Comparison of ENCODE assay signal across 19 cellular contexts in the genomic region with DNA sequence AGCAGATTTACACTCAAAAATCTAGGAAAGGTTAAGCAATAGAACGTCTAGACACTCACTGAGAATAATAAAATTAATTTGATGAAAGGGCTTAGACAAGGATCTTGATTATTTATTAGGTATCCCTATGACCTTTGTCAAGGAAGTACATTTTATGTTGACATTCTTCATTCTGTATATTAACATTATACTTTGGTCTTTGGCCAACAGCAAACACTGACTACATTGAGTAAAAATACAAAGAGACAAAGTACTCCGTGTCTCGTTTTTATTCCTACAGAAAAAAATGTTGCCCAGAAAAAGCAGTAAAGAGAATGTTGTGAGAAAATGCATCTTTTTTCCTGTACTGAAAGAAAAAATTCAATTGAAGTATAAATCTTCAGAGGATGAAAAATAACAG.
DNase-seq lines count a peak whose midpoint lies in the region; ATAC-seq lines count a peak whose summit lies in the region.
"Had no signal": no experiment of that assay in that cellular context is flagged by ENCODE, and none has a peak within 500 bp of the region (broad histone marks: within the 10 kb centered on the region; RNA-seq: fewer than 3 reads in every experiment).

No MANE protein-coding gene starts in this region.

- peak overlapping the region; percentile 39 for H3K9ac ChIP-seq in SK-N-MC (ENCODE audit: insufficient read length)
- H3K9ac ChIP-seq: GM23248 had no signal

- DNase-seq in DMS79 treated with DMSO at 0.1 percent for 48 hours (lab: John Stamatoyannopoulos, UW), result peak; percentile 49
- DNase-seq in DMS79 (lab: John Stamatoyannopoulos, UW), result no peak
- no peak for DNase-seq in SK-N-MC (ENCODE audit: low read depth, low spot score)
- DNase-seq in left kidney (ENCODE audit: low read depth, low spot score), result peak; percentile 41
- DNase-seq in OCI-M1 (lab: John Stamatoyannopoulos, UW), result no peak
- no peak for DNase-seq in MV-4-11 (lab: John Stamatoyannopoulos, UW)
- DNase-seq: CD8-positive, alpha-beta memory T cell; GM23248; KBM-7; NCI-H1105; NCI-H2029; NCI-H2227 treated with DMSO at 0.1 percent for 48 hours; NCI-H510A; NCI-H748 treated with DMSO at 0.1 percent for 48 hours; SIG-M5 had no signal

- peak overlapping the region; percentile 76 for H3K27ac ChIP-seq in SK-N-MC
- H3K27ac ChIP-seq: C4-2B, GM23248 had no signal

- H3K9me3 ChIP-seq in SK-N-MC (ENCODE audit: low read depth, low read length), result no peaks in the 10 kb centered on the region
- H3K9me3 ChIP-seq: HAP-1 had no signal

- H3K36me3 ChIP-seq in SK-N-MC (ENCODE audit: insufficient read depth, low read length), result no peaks in the 10 kb centered on the region
- H3K36me3 ChIP-seq: HAP-1 had no signal

- no peak for ATAC-seq in GM18517 (IDR thresholded peaks at IDR 0.05; ENCODE audit: unreplicated experiment)
- ATAC-seq: GM12878 had no signal

- peak overlapping the region; percentile 6; the same call in 1 of the 2 replicates for H3K4me3 ChIP-seq in SK-N-MC
- H3K4me3 ChIP-seq: GM12878, GM23248, HAP-1 had no signal

Comparison
In these comparisons a context has a peak if more than half of its experiments do, and no peak if none do; other contexts are left out.
1. DNase-seq: peak in DMS79 treated with DMSO at 0.1 percent for 48 hours (single experiment) and left kidney (single experiment); none in DMS79 (single experiment), SK-N-MC (single experiment), OCI-M1 (single experiment) and MV-4-11 (single experiment).